26 cellular contexts compared by ENCODE assay signal in genomic region chr17:48812001-48812400, GRCh38. TPM values are rescaled to one million over a fixed set of nuclear protein-coding genes. Genes with fewer than 3 reads are reported as not detected.
"Had no signal": no experiment of that assay in that cellular context is flagged by ENCODE, and none has a peak within 500 bp of the region (broad histone marks: within the 10 kb centered on the region; RNA-seq: fewer than 3 reads in every experiment).

No MANE protein-coding gene starts in this region.

- H3K9me3 ChIP-seq: ascending aorta, body of pancreas had no signal

- H3K36me3 ChIP-seq: ascending aorta had no signal

- FAIRE-seq: TTC549 had no signal

- ATAC-seq: activated naive CD4-positive, alpha-beta T cell treated with anti-CD3 and anti-CD28 coated beads, Interleukin-2, amount 50 U/mL, for 72 hours; activated naive CD8-positive, alpha-beta T cell treated with anti-CD3 and anti-CD28 coated beads, Interleukin-2, amount 50 U/mL, for 24 hours; activated T-cell treated with anti-CD3 and anti-CD28 coated beads, Interleukin-2, amount 50 U/mL, for 4 hours; body of pancreas; T-helper 17 cell had no signal

- H3K27ac ChIP-seq: ascending aorta, body of pancreas had no signal

- H3K4me3 ChIP-seq: ascending aorta, body of pancreas had no signal

- DNase-seq: activated B cell treated with CpG ODN at 0.5 μM for 24 hours; activated CD4-positive, alpha-beta memory T cell treated with anti-CD3 and anti-CD28 coated beads for 36 hours; activated CD4-positive, alpha-beta T cell treated with anti-CD3 and anti-CD28 coated beads, Interleukin-2, amount 10 ng/mL, durations not matched to agents 7 days and 5 days; activated CD8-positive, alpha-beta memory T cell treated with anti-CD3 and anti-CD28 coated beads for 24 hours; activated effector memory CD4-positive, alpha-beta T cell treated with anti-CD3 and anti-CD28 coated beads, Interleukin-2, amount 50 U/mL, for 16 hours; activated naive CD4-positive, alpha-beta T cell treated with Interleukin-2 at 50 U/mL for 16 hours; activated naive CD8-positive, alpha-beta T cell treated with anti-CD3 and anti-CD28 coated beads, Interleukin-2, amount 50 U/mL, for 24 hours; activated T-cell treated with anti-CD3 and anti-CD28 coated beads, Interleukin-2, amount 50 U/mL, for 4 hours; amniotic stem cell; KG1; NCI-H1092; NCI-H1417; NCI-H1930; NCI-H2107; NCI-H446; NCI-H524; NCI-H748 treated with DMSO at 0.1 percent for 48 hours; SIG-M5; T-helper 17 cell; T-helper 9 cell had no signal

- H3K27me3 ChIP-seq: ascending aorta, body of pancreas had no signal

RNA-seq across cellular contexts. Expression of gene TTLL6, which starts 5.0 kb away (rescaled TPM):
- total RNA-seq: activated B cell treated with CpG ODN at 0.5 μM for 24 hours; activated CD4-positive, alpha-beta memory T cell treated with anti-CD3 and anti-CD28 coated beads for 36 hours; activated CD4-positive, alpha-beta T cell treated with anti-CD3 and anti-CD28 coated beads, Interleukin-2, amount 10 ng/mL, durations not matched to agents 7 days and 5 days; activated naive CD4-positive, alpha-beta T cell treated with anti-CD3 and anti-CD28 coated beads, Interleukin-2, amount 50 U/mL, for 72 hours; activated T-cell treated with anti-CD3 and anti-CD28 coated beads, Interleukin-2, amount 50 U/mL, for 4 hours; ascending aorta; LHCN-M2; OCI-LY7; T-helper 17 cell had no signal
